9 cellular contexts compared by ENCODE assay signal in the genomic region with DNA sequence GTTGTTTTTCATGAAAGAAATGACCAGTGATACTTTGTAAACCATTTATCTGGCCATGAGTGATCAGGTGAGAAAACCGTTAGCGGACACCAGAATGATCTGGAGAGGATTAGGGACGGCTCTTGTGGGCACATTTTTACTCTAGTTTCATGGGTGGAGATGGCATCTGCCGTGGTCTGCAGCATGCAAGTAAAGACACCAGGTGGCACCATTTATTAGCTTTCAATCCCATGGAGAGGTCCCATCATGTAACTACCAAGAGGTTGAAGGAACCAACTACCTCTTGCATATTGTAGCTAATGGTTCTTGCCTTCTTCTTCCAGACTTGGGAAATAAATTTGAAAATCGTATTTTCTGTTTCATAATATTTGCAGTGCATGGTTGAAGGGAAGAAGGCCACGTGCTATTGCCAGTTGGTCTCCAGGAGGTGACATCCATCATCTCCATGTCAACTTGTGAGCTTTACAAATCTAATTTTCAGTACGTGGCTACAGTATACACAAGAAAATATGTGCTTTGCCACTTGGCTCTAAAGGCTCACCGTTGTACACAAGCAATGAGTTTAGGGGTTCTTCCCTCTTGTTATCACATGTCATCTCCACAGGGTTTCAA. TPM values are rescaled to one million over a fixed set of nuclear protein-coding genes. Genes with fewer than 3 reads are reported as not detected.
DNase-seq lines count a peak whose midpoint lies in the region; ATAC-seq, FAIRE-seq and TF ChIP-seq lines count a peak whose summit lies in the region.
"Had no signal": no experiment of that assay in that cellular context is flagged by ENCODE, and none has a peak within 500 bp of the region (broad histone marks: within the 10 kb centered on the region; RNA-seq: fewer than 3 reads in every experiment).

No MANE protein-coding gene starts in this region.

- peaks cover 10% of the 10 kb centered on the region for H3K9me1 ChIP-seq in IMR-90 (ENCODE audit: insufficient read depth, low read length)

- BruUV-seq in IMR-90 (replicated peaks; lab: Mats Ljungman, UMichigan): no TSS peak

- H3K27me3 Mint-ChIP-seq in osteocyte (ENCODE audit: unreplicated experiment): no peaks in the 10 kb centered on the region

- no peaks in the 10 kb centered on the region for H3K9me3 ChIP-seq in IMR-90 (ENCODE audit: control insufficient read depth, insufficient read depth, low read length)

- no peak overlapping the region for H3K18ac ChIP-seq in IMR-90 (ENCODE audit: low read depth, low read length)

- H3K4me2 ChIP-seq in IMR-90 (ENCODE audit: low read depth, low read length): peak overlapping the region; percentile 18; the same call in 1 of the 2 replicates

- H3K56ac ChIP-seq in IMR-90 (ENCODE audit: extremely low read depth, insufficient read depth, low read length): 0 out of 2 replicates have a peak overlapping the region, but pooled peaks have one; percentile 73

- peak overlapping the region; percentile 86 for H3K4me3 Mint-ChIP-seq in osteocyte (ENCODE audit: unreplicated experiment)

- peak overlapping the region; percentile 12; the same call in 1 of the 2 replicates for H2AK5ac ChIP-seq in IMR-90 (ENCODE audit: low read depth, low read length)

- H4K5ac ChIP-seq in IMR-90 (ENCODE audit: low read depth, low read length): no peak overlapping the region

- H3K27ac Mint-ChIP-seq in osteocyte (ENCODE audit: unreplicated experiment): peak overlapping the region; percentile 96

- H2AFZ ChIP-seq in IMR-90 (replicated peaks; ENCODE audit: low read length, poor library complexity): no peak overlapping the region

- POLR2A ChIA-PET in IMR-90 (lab: Charles Lee; ENCODE audit: unreplicated experiment): interaction anchor here (0.6 to 1.0 kb wide), 2 partner anchors 38 to 171 kb away, joined by 3 to 12 read pairs; no protein-coding TSS in a partner anchor

- H3K36me3 Mint-ChIP-seq in osteocyte (ENCODE audit: unreplicated experiment): peaks cover 6% of the 10 kb centered on the region

- TF ChIP-seq CTCF in IMR-90 (conservative IDR thresholded peaks at IDR 0.05; ENCODE audit: low read depth, low read length) (peak; percentile 86), osteocyte (IDR thresholded peaks at IDR 0.05) (peak; percentile 80)

- H4K91ac ChIP-seq in IMR-90 (ENCODE audit: insufficient read depth, low read depth, low read length): no peak overlapping the region

- no peak for FAIRE-seq in frontal cortex (lab: Jason Lieb, UNC)
- FAIRE-seq: colon had no signal

- peak; percentile 96 for TF ChIP-seq RAD21 in IMR-90 (IDR thresholded peaks at IDR 0.05; ENCODE audit: low read length)

- H2BK20ac ChIP-seq in IMR-90 (ENCODE audit: low read depth, low read length): no peak overlapping the region

- H3K4me3 ChIP-seq in IMR-90 (ENCODE audit: insufficient read depth, low read depth, low read length): no peak overlapping the region

- dilution Hi-C loops in IMR-90 (cut with HindIII; ENCODE audit: low sequenced_read_pairs, unreplicated experiment): no loop called here

- peaks cover 18 to 41% of the 10 kb centered on the region in 2 experiments; a peak in 3 of 4 replicates for H3K79me1 ChIP-seq in IMR-90 (ENCODE audit: low read depth in 1 of 2, low read length in 2 of 2)

- intact Hi-C loops in IMR-90 (cut with micrococcal nuclease): loop anchor here (1.0 to 10.0 kb wide), 3 partner anchors 131 to 216 kb away; no protein-coding TSS in a partner anchor

- peak overlapping the region; percentile 19; the same call in 1 of the 2 replicates for H3K27ac ChIP-seq in IMR-90 (ENCODE audit: insufficient read depth, low read length)

- H2BK120ac ChIP-seq in IMR-90 (ENCODE audit: low read depth, low read length): no peak overlapping the region

- in situ Hi-C loops in IMR-90 (cut with MboI; ENCODE audit: low sequenced_read_pairs): loop anchor here (5.0 kb wide), 1 partner anchor 39 kb away; no protein-coding TSS in a partner anchor

- WGBS in IMR-90 (ENCODE audit: extremely low coverage in 2 of 2, insufficient read length in 1 of 2), 2 experiments: 83% methylated on average over 1 of the region's 8 CpGs; no CpG with 5 or more reads in 1 of the 2 experiments

- peak overlapping the region; percentile 30 for H2BK5ac ChIP-seq in IMR-90 (ENCODE audit: low read depth, low read length, poor library complexity, severe bottlenecking)

- no peak for ATAC-seq in IMR-90 (ENCODE audit: low read depth)
- ATAC-seq in GM21737 (IDR thresholded peaks at IDR 0.05; ENCODE audit: unreplicated experiment): no peak
- ATAC-seq in HG03175 (IDR thresholded peaks at IDR 0.05; ENCODE audit: unreplicated experiment): no peak

- no peak overlapping the region for H2AK9ac ChIP-seq in IMR-90 (replicated peaks; ENCODE audit: low read depth, low read length, poor library complexity)

- H3K9me3 Mint-ChIP-seq in osteocyte (ENCODE audit: unreplicated experiment): no peaks in the 10 kb centered on the region

- H4K8ac ChIP-seq in IMR-90 (ENCODE audit: low read depth in 2 of 2, low read length in 2 of 2): peak overlapping the region in 1 of 2 experiments; percentile 36; a peak in 1 of 4 replicates

- H3K36me3 ChIP-seq in IMR-90 (ENCODE audit: control insufficient read depth, insufficient read depth, low read length): no peaks in the 10 kb centered on the region

- H3K4ac ChIP-seq in IMR-90 (ENCODE audit: low read depth, low read length): no peak overlapping the region

- peaks cover 13% of the 10 kb centered on the region for H3K4me1 ChIP-seq in IMR-90 (ENCODE audit: control insufficient read depth, insufficient read depth, low read length)

- DNase-seq in DMS153 treated with DMSO at 0.1 percent for 48 hours (lab: John Stamatoyannopoulos, UW; ENCODE audit: unreplicated experiment) (peak; percentile 4), IMR-90 (peak; percentile 80), RPMI8226 (peak; percentile 60), frontal cortex (ENCODE audit: low spot score in 2 of 2) (peak; percentile 54 to 60), osteocyte (ENCODE audit: extremely low spot score, unreplicated experiment) (no peak)
- DNase-seq in activated naive CD4-positive, alpha-beta T cell treated with Interleukin-2 at 50 U/mL for 16 hours: peak; percentile 54

- no peak overlapping the region; the same call in 1 of the 2 replicates for H3K9ac ChIP-seq in IMR-90 (ENCODE audit: low read depth, low read length)

- no peaks in the 10 kb centered on the region for H3K27me3 ChIP-seq in IMR-90 (ENCODE audit: control insufficient read depth, insufficient read depth, low read length)

- H2BK15ac ChIP-seq in IMR-90 (ENCODE audit: low read depth, low read length): no peak overlapping the region

- H4K20me1 ChIP-seq in IMR-90 (ENCODE audit: insufficient read depth, low read length): peaks cover 24% of the 10 kb centered on the region

- CTCF ChIA-PET in IMR-90 (lab: Yijun Ruan, JAX): interaction anchor here (0.6 to 3.5 kb wide), 10 partner anchors 10 to 215 kb away, joined by 3 to 54 read pairs (median 4); no protein-coding TSS in a partner anchor

- 0 out of 2 replicates have a peak overlapping the region, but pooled peaks have one; percentile 75 for H3K23ac ChIP-seq in IMR-90 (ENCODE audit: low read depth, low read length)

- peak; percentile 45; the same call in 1 of the 2 replicates for TF ChIP-seq POLR2A in IMR-90 (IDR thresholded peaks at IDR 0.05; ENCODE audit: low read depth, low read length)

- H3K14ac ChIP-seq in IMR-90 (replicated peaks; ENCODE audit: low read depth, low read length): peak overlapping the region; percentile 82; the same call in 1 of the 2 replicates

- H3K4me1 Mint-ChIP-seq in osteocyte (ENCODE audit: unreplicated experiment): peaks cover 43% of the 10 kb centered on the region

TF ChIP-seq in IMR-90, 13 proteins besides CTCF, POLR2A, EP300 and RAD21:
- TF ChIP-seq CHD1 (IDR thresholded peaks at IDR 0.05; ENCODE audit: low read depth, low read length) (peak; percentile 73; the same call in 1 of the 2 replicates), MXI1 (IDR thresholded peaks at IDR 0.05; ENCODE audit: borderline replicate concordance, low read depth, low read length) (no peak), FOS (IDR thresholded peaks at IDR 0.05; ENCODE audit: low read depth, low read length) (no peak), RCOR1 (IDR thresholded peaks at IDR 0.05; ENCODE audit: insufficient replicate concordance, low read length) (no peak), MAZ (IDR thresholded peaks at IDR 0.05; ENCODE audit: borderline replicate concordance, low read depth, low read length) (peak; percentile 20; the same call in 1 of the 2 replicates), SMC3 (IDR thresholded peaks at IDR 0.05; ENCODE audit: low read depth, low read length) (peak; percentile 97)
TF ChIP-seq in IMR-90: peak in this region for 3.

RNA-seq across cellular contexts. Expression of gene MAPKBP1, which starts 1.5 kb away (rescaled TPM):
- total RNA-seq in IMR-90 (2012; rRNA removed): 10.3 and 12.5 TPM in 2 replicates
- polyA plus RNA-seq in IMR-90 (2012; rRNA removed): 14.7 and 15.3 TPM in 2 replicates
- 4.8 and 6.1 TPM in 2 replicates for polyA plus RNA-seq in IMR-90 (2012; cell fraction: cytosol; rRNA removed)
- polyA plus RNA-seq in IMR-90 (2012; cell fraction: nucleus; rRNA removed; ENCODE audit: low replicate concordance): 40.6 and 67.6 TPM in 2 replicates
- total RNA-seq in frontal cortex: 31.4 TPM
- 28.0 and 34.2 TPM in 2 replicates for total RNA-seq in osteocyte

RNA-seq across cellular contexts. Expression of gene JMJD7, which starts 55.1 kb away (rescaled TPM):
- 3.6 and 5.0 TPM in 2 replicates for total RNA-seq in IMR-90 (2012; rRNA removed)
- polyA plus RNA-seq in IMR-90 (2012; rRNA removed): 6.3 and 8.1 TPM in 2 replicates
- polyA plus RNA-seq in IMR-90 (2012; cell fraction: cytosol; rRNA removed): 7.9 and 8.2 TPM in 2 replicates
- 12.6 and 22.4 TPM in 2 replicates for polyA plus RNA-seq in IMR-90 (2012; cell fraction: nucleus; rRNA removed; ENCODE audit: low replicate concordance)
- 0.82 TPM for total RNA-seq in frontal cortex
- 9.1 and 14.0 TPM in 2 replicates for total RNA-seq in osteocyte
